20 cellular contexts compared by ENCODE assay signal in the genomic region with DNA sequence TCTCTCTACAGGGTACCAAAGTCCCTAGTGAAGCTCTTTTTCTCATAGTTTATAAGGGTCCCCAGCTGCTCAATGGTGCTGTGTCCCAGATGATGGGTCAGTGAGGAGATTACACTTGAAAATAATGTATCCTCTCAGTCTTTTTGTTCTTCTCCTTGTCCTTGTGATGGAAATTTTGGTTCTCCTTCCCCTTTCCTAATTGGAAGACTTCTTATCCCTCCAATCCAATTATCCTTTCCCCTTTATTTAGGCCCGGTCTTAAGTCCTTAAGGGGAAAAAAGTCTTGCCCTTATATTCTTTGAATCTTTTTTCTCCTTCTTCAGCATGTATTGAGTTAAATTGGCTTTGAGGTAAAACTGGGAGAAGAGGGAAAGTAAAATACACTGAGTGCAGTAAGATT.
DNase-seq lines count a peak whose midpoint lies in the region; ATAC-seq and TF ChIP-seq lines count a peak whose summit lies in the region.
"Had no signal": no experiment of that assay in that cellular context is flagged by ENCODE, and none has a peak within 500 bp of the region (broad histone marks: within the 10 kb centered on the region; RNA-seq: fewer than 3 reads in every experiment).

No MANE protein-coding gene starts in this region.

- H3K27me3 ChIP-seq in GM23338 (ENCODE audit: insufficient read depth): no peaks in the 10 kb centered on the region
- peaks cover 7% of the 10 kb centered on the region for H3K27me3 ChIP-seq in neural progenitor cell
- H3K27me3 ChIP-seq: BE2C, BLaER1 had no signal

- peaks cover 2% of the 10 kb centered on the region for H3K27me3 Mint-ChIP-seq in GM23338 (ENCODE audit: insufficient read depth, low read depth, poor library complexity)
- H3K27me3 Mint-ChIP-seq in neural progenitor cell (ENCODE audit: insufficient read depth, low read depth): no peaks in the 10 kb centered on the region
- H3K27me3 Mint-ChIP-seq: CD4-positive, alpha-beta memory T cell; CD4-positive, CD25-positive, alpha-beta regulatory T cell had no signal

- H3K36me3 ChIP-seq in GM23338 (ENCODE audit: insufficient read depth) (no peaks in the 10 kb centered on the region), neural progenitor cell (no peaks in the 10 kb centered on the region)
- H3K36me3 ChIP-seq: BE2C, BLaER1 had no signal

- H3K4me3 ChIP-seq in GM23338: no peak overlapping the region
- H3K4me3 ChIP-seq in neural progenitor cell: no peak overlapping the region
- H3K4me3 ChIP-seq: A549, BLaER1 had no signal

- ATAC-seq in GM23338 (0 out of 3 replicates have a peak, but pooled peaks have one; percentile 22), GM18511 (IDR thresholded peaks at IDR 0.05; ENCODE audit: unreplicated experiment) (no peak)
- ATAC-seq: A549 had no signal

- H3K4me1 Mint-ChIP-seq in GM23338: peaks cover 42% of the 10 kb centered on the region
- peaks cover 10% of the 10 kb centered on the region for H3K4me1 Mint-ChIP-seq in neural progenitor cell
- H3K4me1 Mint-ChIP-seq: CD14-positive monocyte; CD4-positive, alpha-beta memory T cell; CD4-positive, CD25-positive, alpha-beta regulatory T cell; CD8-positive, alpha-beta memory T cell had no signal

- TF ChIP-seq CTCF in GM23338 (conservative IDR thresholded peaks at IDR 0.05; ENCODE audit: low read depth in 2 of 2): no peak
- no peak for TF ChIP-seq CTCF in VCaP (conservative IDR thresholded peaks at IDR 0.05)
- no peak for TF ChIP-seq CTCF in neural progenitor cell (IDR thresholded peaks at IDR 0.05)

- H3K27ac ChIP-seq in GM23338 (ENCODE audit: low read depth) (no peak overlapping the region), VCaP (peak overlapping the region; percentile 74; the same call in 1 of the 2 replicates), neural progenitor cell (no peak overlapping the region)
- H3K27ac ChIP-seq: 22Rv1, A549, BLaER1 had no signal

- H3K27ac Mint-ChIP-seq in GM23338 (no peak overlapping the region), neural progenitor cell (no peak overlapping the region)
- H3K27ac Mint-ChIP-seq: CD14-positive monocyte; CD4-positive, alpha-beta memory T cell; CD4-positive, CD25-positive, alpha-beta regulatory T cell; CD8-positive, alpha-beta memory T cell had no signal

- H3K36me3 Mint-ChIP-seq in GM23338 (ENCODE audit: low read depth) (no peaks in the 10 kb centered on the region), neural progenitor cell (no peaks in the 10 kb centered on the region)
- H3K36me3 Mint-ChIP-seq: CD14-positive monocyte; CD4-positive, alpha-beta memory T cell; CD4-positive, CD25-positive, alpha-beta regulatory T cell; CD8-positive, alpha-beta memory T cell had no signal

- H3K4me1 ChIP-seq in GM23338 (ENCODE audit: insufficient read depth): peaks cover 35% of the 10 kb centered on the region
- H3K4me1 ChIP-seq in neural progenitor cell: peaks cover 16% of the 10 kb centered on the region
- H3K4me1 ChIP-seq: A549, BE2C, BLaER1 had no signal

- H3F3A ChIP-seq in GM23338 (replicated peaks; ENCODE audit: low read depth): no peaks in the 10 kb centered on the region
- H3F3A ChIP-seq in neural progenitor cell (ENCODE audit: low read depth): no peaks in the 10 kb centered on the region

- DNase-seq in NCI-H748 (lab: John Stamatoyannopoulos, UW; ENCODE audit: unreplicated experiment): peak; percentile 32
- no peak for DNase-seq in NCI-H748 treated with DMSO at 0.1 percent for 48 hours (lab: John Stamatoyannopoulos, UW)
- no peak for DNase-seq in GM23338 (ENCODE audit: low spot score)
- peak; percentile 50 for DNase-seq in neural progenitor cell (ENCODE audit: low spot score)
- no peak for DNase-seq in AG08395 (ENCODE audit: low spot score)
- no peak for DNase-seq in COLO829 (ENCODE audit: low spot score)
- DNase-seq: BE2C; Caco-2; Calu3; CD4-positive, alpha-beta memory T cell; CD4-positive, CD25-positive, alpha-beta regulatory T cell; CD8-positive, alpha-beta memory T cell; DMS79 treated with DMSO at 0.1 percent for 48 hours; GF-D8 had no signal

- H3K4me2 ChIP-seq in GM23338: peak overlapping the region; percentile 19
- H3K4me2 ChIP-seq in neural progenitor cell: peak overlapping the region; percentile 9
- H3K4me2 ChIP-seq: A549, BLaER1 had no signal

- H3K9me3 ChIP-seq in neural progenitor cell (ENCODE audit: low read depth): no peaks in the 10 kb centered on the region
- H3K9me3 ChIP-seq: A549, BE2C, BLaER1, Caco-2 had no signal

- no peaks in the 10 kb centered on the region for H3K79me2 ChIP-seq in GM23338 (replicated peaks; ENCODE audit: insufficient read depth)
- H3K79me2 ChIP-seq in neural progenitor cell (ENCODE audit: low read depth): no peaks in the 10 kb centered on the region

- no peaks in the 10 kb centered on the region for H4K20me1 ChIP-seq in GM23338 (replicated peaks; ENCODE audit: insufficient read depth)
- no peaks in the 10 kb centered on the region for H4K20me1 ChIP-seq in neural progenitor cell (ENCODE audit: low read depth)
- H4K20me1 ChIP-seq: BLaER1 had no signal

- H3K9me3 Mint-ChIP-seq in GM23338: no peaks in the 10 kb centered on the region
- no peaks in the 10 kb centered on the region for H3K9me3 Mint-ChIP-seq in neural progenitor cell
- H3K9me3 Mint-ChIP-seq: CD4-positive, alpha-beta memory T cell had no signal

- H3K4me3 Mint-ChIP-seq in GM23338 (no peak overlapping the region), neural progenitor cell (no peak overlapping the region)
- H3K4me3 Mint-ChIP-seq: CD14-positive monocyte; CD4-positive, alpha-beta memory T cell; CD4-positive, CD25-positive, alpha-beta regulatory T cell; CD8-positive, alpha-beta memory T cell had no signal

- H2AFZ ChIP-seq in GM23338 (peak overlapping the region; percentile 3; the same call in 1 of the 2 replicates), neural progenitor cell (replicated peaks) (no peak overlapping the region)

- H3K9me2 ChIP-seq in GM23338 (ENCODE audit: insufficient read depth): no peaks in the 10 kb centered on the region

- H3K9ac ChIP-seq in neural progenitor cell: no peak overlapping the region
- H3K9ac ChIP-seq: BLaER1 had no signal

TF ChIP-seq in GM23338, 12 proteins besides CTCF, POLR2A, EP300 and RAD21 (continues in another document):
- TF ChIP-seq ZNF114 (CRISPR knock-in tag; IDR thresholded peaks at IDR 0.05) (no peak), JUNB (IDR thresholded peaks at IDR 0.05; ENCODE audit: unreplicated experiment) (no peak), NANOG (IDR thresholded peaks at IDR 0.05; ENCODE audit: borderline replicate concordance) (no peak), POLR2AphosphoS5 (IDR thresholded peaks at IDR 0.05; ENCODE audit: low read depth) (no peak), STAT1 (IDR thresholded peaks at IDR 0.05; ENCODE audit: unreplicated experiment) (no peak), EZH2phosphoT487 (IDR thresholded peaks at IDR 0.05; ENCODE audit: unreplicated experiment) (no peak), EZH2 (IDR thresholded peaks at IDR 0.05; ENCODE audit: low read depth, unreplicated experiment) (no peak), ZNF331 (CRISPR knock-in tag; IDR thresholded peaks at IDR 0.05; ENCODE audit: low read depth) (no peak)
- TF ChIP-seq, protein P1, sequence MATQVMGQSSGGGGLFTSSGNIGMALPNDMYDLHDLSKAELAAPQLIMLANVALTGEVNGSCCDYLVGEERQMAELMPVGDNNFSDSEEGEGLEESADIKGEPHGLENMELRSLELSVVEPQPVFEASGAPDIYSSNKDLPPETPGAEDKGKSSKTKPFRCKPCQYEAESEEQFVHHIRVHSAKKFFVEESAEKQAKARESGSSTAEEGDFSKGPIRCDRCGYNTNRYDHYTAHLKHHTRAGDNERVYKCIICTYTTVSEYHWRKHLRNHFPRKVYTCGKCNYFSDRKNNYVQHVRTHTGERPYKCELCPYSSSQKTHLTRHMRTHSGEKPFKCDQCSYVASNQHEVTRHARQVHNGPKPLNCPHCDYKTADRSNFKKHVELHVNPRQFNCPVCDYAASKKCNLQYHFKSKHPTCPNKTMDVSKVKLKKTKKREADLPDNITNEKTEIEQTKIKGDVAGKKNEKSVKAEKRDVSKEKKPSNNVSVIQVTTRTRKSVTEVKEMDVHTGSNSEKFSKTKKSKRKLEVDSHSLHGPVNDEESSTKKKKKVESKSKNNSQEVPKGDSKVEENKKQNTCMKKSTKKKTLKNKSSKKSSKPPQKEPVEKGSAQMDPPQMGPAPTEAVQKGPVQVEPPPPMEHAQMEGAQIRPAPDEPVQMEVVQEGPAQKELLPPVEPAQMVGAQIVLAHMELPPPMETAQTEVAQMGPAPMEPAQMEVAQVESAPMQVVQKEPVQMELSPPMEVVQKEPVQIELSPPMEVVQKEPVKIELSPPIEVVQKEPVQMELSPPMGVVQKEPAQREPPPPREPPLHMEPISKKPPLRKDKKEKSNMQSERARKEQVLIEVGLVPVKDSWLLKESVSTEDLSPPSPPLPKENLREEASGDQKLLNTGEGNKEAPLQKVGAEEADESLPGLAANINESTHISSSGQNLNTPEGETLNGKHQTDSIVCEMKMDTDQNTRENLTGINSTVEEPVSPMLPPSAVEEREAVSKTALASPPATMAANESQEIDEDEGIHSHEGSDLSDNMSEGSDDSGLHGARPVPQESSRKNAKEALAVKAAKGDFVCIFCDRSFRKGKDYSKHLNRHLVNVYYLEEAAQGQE (IDR thresholded peaks at IDR 0.05; ENCODE audit: unreplicated experiment): no peak
- TF ChIP-seq, protein P2, sequence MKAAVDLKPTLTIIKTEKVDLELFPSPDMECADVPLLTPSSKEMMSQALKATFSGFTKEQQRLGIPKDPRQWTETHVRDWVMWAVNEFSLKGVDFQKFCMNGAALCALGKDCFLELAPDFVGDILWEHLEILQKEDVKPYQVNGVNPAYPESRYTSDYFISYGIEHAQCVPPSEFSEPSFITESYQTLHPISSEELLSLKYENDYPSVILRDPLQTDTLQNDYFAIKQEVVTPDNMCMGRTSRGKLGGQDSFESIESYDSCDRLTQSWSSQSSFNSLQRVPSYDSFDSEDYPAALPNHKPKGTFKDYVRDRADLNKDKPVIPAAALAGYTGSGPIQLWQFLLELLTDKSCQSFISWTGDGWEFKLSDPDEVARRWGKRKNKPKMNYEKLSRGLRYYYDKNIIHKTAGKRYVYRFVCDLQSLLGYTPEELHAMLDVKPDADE (IDR thresholded peaks at IDR 0.05): no peak

Comparison
In these comparisons a context has a peak if more than half of its experiments do, and no peak if none do; other contexts are left out.
1. DNase-seq: peak in NCI-H748 (single experiment) and neural progenitor cell (single experiment); none in NCI-H748 treated with DMSO at 0.1 percent for 48 hours (single experiment), GM23338 (single experiment), AG08395 (single experiment) and COLO829 (single experiment).